ENCODE assay signal across 9 cellular contexts in the genomic region with DNA sequence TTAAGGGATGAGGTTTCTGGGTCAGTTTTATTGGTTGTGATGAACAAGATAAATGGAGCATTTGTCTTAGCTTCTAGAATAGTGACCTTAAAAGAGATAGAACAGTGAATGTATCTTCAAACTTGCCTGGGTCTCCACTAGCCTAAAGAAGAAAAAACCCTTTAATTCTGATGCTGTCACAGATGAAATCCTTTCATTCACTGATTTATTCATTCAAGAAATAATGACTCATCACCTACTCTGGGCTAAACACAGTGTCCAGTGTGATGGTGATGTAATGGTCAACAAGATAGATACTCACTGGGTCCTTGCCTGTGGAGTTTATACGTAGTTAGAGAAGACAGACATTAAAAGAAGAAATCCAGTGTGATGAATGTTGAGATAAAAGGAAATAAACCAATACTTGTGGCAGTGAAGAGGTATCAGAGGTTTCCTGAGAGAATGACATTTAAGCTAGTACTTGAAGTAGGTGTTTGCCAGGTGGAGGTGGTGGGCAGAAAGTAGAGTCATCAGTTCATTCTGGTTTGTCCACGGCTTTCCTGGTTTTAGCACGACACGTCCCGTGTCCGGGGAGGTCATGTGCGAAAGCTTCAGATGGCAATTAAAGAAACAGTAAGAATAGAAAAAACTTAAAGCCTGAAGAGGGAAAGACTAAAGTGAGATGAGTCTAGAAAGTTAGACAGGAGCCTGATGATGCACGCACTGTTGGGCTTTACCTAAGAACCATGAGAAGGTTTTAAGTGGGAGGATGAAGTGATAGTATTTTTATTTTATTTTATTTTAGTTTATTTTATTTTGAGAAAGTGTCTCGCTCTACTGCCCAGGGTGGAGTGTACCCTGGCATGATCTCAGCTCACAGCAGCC. TPM values are rescaled to one million over a fixed set of nuclear protein-coding genes. Genes with fewer than 3 reads are reported as not detected.
A peak's percentile ranks its signal among the peaks of the same experiment; 100 is the strongest.
DNase-seq lines count a peak whose midpoint lies in the region; ATAC-seq, FAIRE-seq and TF ChIP-seq lines count a peak whose summit lies in the region.
"Had no signal": no experiment of that assay in that cellular context is flagged by ENCODE, and none has a peak within 500 bp of the region (broad histone marks: within the 10 kb centered on the region; RNA-seq: fewer than 3 reads in every experiment).

No MANE protein-coding gene starts in this region.

- POLR2A ChIA-PET in HepG2 (lab: Yijun Ruan, JAX) = interaction anchor here (1.1 kb wide), 1 partner anchor 19 kb away, joined by 3 read pairs; a partner anchor contains a TSS

- no peaks in the 10 kb centered on the region; the same call in 1 of the 2 replicates for H3K27me3 Mint-ChIP-seq in HFFc6 (ENCODE audit: insufficient read depth)

- H3K4me3 ChIP-seq in HepG2 (replicated peaks in 1 of 3; ENCODE audit: insufficient read depth in 1 of 3, low read depth in 2 of 3, low read length in 3 of 3) (no peak overlapping the region), HAP-1 (no peak overlapping the region)
- H3K4me3 ChIP-seq: suprapubic skin had no signal

- no peak overlapping the region for H2AFZ ChIP-seq in HepG2 (ENCODE audit: low read length)

- ATAC-seq in HepG2 (no peak), GM18868 (IDR thresholded peaks at IDR 0.05; ENCODE audit: unreplicated experiment) (no peak), GM21529 (IDR thresholded peaks at IDR 0.05; ENCODE audit: unreplicated experiment) (no peak)

- H3K9me3 ChIP-seq in HepG2 (ENCODE audit: low read length) (peaks cover 8% of the 10 kb centered on the region; the same call in 1 of the 2 replicates), HAP-1 (peaks cover 15% of the 10 kb centered on the region)
- H3K9me3 ChIP-seq: suprapubic skin had no signal

- H3K4me1 ChIP-seq in HepG2 (ENCODE audit: insufficient read depth, low read length) = peaks cover 51% of the 10 kb centered on the region
- H3K4me1 ChIP-seq in HAP-1 = no peaks in the 10 kb centered on the region

- peaks cover 24% of the 10 kb centered on the region for H3K4me1 Mint-ChIP-seq in HFFc6 (ENCODE audit: low read depth)

- in situ Hi-C loops in HepG2 (cut with HindIII; ENCODE audit: extremely low pct_ligation_motif_present, low pct_unique_long_range_greater_than_20kb) = no loop called here
- in situ Hi-C loops in HAP-1 (cut with MboI; ENCODE audit: low sequenced_read_pairs) = no loop called here

- H3K27ac ChIP-seq in HepG2 (ENCODE audit: extremely low read length, insufficient read depth, low read length) = no peak overlapping the region
- H3K27ac ChIP-seq: suprapubic skin had no signal

- H3K36me3 ChIP-seq in HepG2 (replicated peaks in 1 of 2; ENCODE audit: control insufficient read depth in 1 of 2, insufficient read depth in 2 of 2, low read length in 2 of 2) (peaks cover 0 to 3% of the 10 kb centered on the region in 2 experiments; a peak in 2 of 5 replicates), HAP-1 (replicated peaks) (peaks cover 21% of the 10 kb centered on the region)
- H3K36me3 ChIP-seq: suprapubic skin had no signal

- BruUV-seq in HepG2 (replicated peaks; lab: Mats Ljungman, UMichigan) = no TSS peak

- 91% methylated on average over 9 of the region's 9 CpGs for WGBS in HepG2 (ENCODE audit: low lambda C conversion rate)

- H3K9me3 Mint-ChIP-seq in HFFc6 = peaks cover 19% of the 10 kb centered on the region

- H3K4me2 ChIP-seq in HepG2 (ENCODE audit: low read depth, low read length) = no peak overlapping the region

- no peaks in the 10 kb centered on the region for H3K27me3 ChIP-seq in HepG2 (ENCODE audit: control insufficient read depth in 1 of 2, insufficient read depth in 2 of 2, low read length in 2 of 2)
- no peaks in the 10 kb centered on the region for H3K27me3 ChIP-seq in HAP-1 (ENCODE audit: low read depth)
- H3K27me3 ChIP-seq: suprapubic skin had no signal

- no peak for TF ChIP-seq EP300 in HepG2 (IDR thresholded peaks at IDR 0.05; ENCODE audit: low read depth in 2 of 2, low read length in 2 of 2)
- no peak for TF ChIP-seq EP300 in HepG2 (CRISPR knock-in tag; IDR thresholded peaks at IDR 0.05; ENCODE audit: borderline replicate concordance)

- TF ChIP-seq CTCF in HFFc6 (IDR thresholded peaks at IDR 0.05) = no peak
- TF ChIP-seq CTCF in HepG2 (CRISPR knock-in tag; IDR thresholded peaks at IDR 0.05) = no peak

- H3K9ac ChIP-seq in HepG2 (ENCODE audit: insufficient read depth, low read depth, low read length) = no peak overlapping the region

- no peak for TF ChIP-seq POLR2A in HepG2 (IDR thresholded peaks at IDR 0.05; ENCODE audit: insufficient read depth in 1 of 2, low read depth in 2 of 2, low read length in 2 of 2)

- no peak overlapping the region for H3K4me3 Mint-ChIP-seq in HFFc6

- peaks cover 14% of the 10 kb centered on the region for H4K20me1 ChIP-seq in HepG2 (ENCODE audit: insufficient read depth, low read length)

- no peak for FAIRE-seq in HepG2 (lab: Jason Lieb, UNC)

- CTCF ChIA-PET in HepG2 (lab: Yijun Ruan, JAX; ENCODE audit: low intra/inter-chr PET ratio, low total read pairs) = no interaction called here

- peak overlapping the region; percentile 6; the same call in 1 of the 2 replicates for H3K27ac Mint-ChIP-seq in HFFc6

- H3K36me3 Mint-ChIP-seq in HFFc6 (ENCODE audit: low read depth) = peaks cover 44% of the 10 kb centered on the region

- intact Hi-C loops in HepG2 (cut with micrococcal nuclease; ENCODE audit: unreplicated experiment) = no loop called here

- no peak for TF ChIP-seq RAD21 in HepG2 (CRISPR knock-in tag; IDR thresholded peaks at IDR 0.05)

- H3K79me2 ChIP-seq in HepG2 (ENCODE audit: insufficient read depth, low read length) = peaks cover 78% of the 10 kb centered on the region

- peak; percentile 61 for DNase-seq in AG08396 (ENCODE audit: low spot score)
- DNase-seq in HFFc6 = peak; percentile 52
- DNase-seq in astrocyte of the hippocampus (ENCODE audit: low read depth, low spot score) = peak; percentile 70
- DNase-seq in HepG2 (ENCODE audit: low spot score) = no peak
- DNase-seq in occipital lobe (lab: John Stamatoyannopoulos, UW) = no peak
- no peak for DNase-seq in HAP-1 (ENCODE audit: low spot score in 2 of 2)

RNA-seq across cellular contexts. Expression of a gene that starts 18.5 kb away (rescaled TPM):
- total RNA-seq in HFFc6 (2021; fragmentation: NEBNext Ultra II Directional; extraction: Animal tissue kit (Norgen Biotek cat#: 25700)) = 10 to 100 TPM; 63.9 to 78.0 (median 69.4) TPM
- 24.7 and 52.5 TPM in 2 replicates for total RNA-seq in HepG2 (2016; rRNA removed; fragmentation: Illumina TruSeq; extraction: Trizol)
- 29.7 and 29.8 TPM in 2 replicates for total RNA-seq in HepG2 (2016; cell fraction: cytosol; rRNA removed; fragmentation: Illumina TruSeq; extraction: Trizol; ENCODE audit: low read depth)
- total RNA-seq in HepG2 (2016; cell fraction: insoluble cytoplasmic fraction; rRNA removed; fragmentation: Illumina TruSeq; extraction: Trizol) = 25.8 and 50.8 TPM in 2 replicates
- 26.7 and 27.3 TPM in 2 replicates for total RNA-seq in HepG2 (2016; cell fraction: membrane; rRNA removed; fragmentation: Illumina TruSeq; extraction: Trizol)
- total RNA-seq in HepG2 (2016; cell fraction: nucleus; rRNA removed; fragmentation: Illumina TruSeq; extraction: Trizol) = 21.3 and 28.8 TPM in 2 replicates
- 20.7 and 23.0 TPM in 2 replicates for polyA plus RNA-seq in HepG2 (2011; rRNA removed)
- polyA plus RNA-seq in HepG2 (2011; cell fraction: cytosol; rRNA removed) = 17.8 and 24.1 TPM in 2 replicates
- 6.9 and 11.2 TPM in 2 replicates for polyA plus RNA-seq in HepG2 (2011; cell fraction: nucleus; rRNA removed)
- polyA plus RNA-seq in HepG2 (2012) = 46.1 and 48.3 TPM in 2 replicates
- 3.5 TPM in 2 replicates for polyA plus RNA-seq in HepG2 (2016; cell fraction: cytosol; fragmentation: Illumina TruSeq; extraction: Trizol; ENCODE audit: low read depth)
- 52.9 and 62.1 TPM in 2 replicates for polyA plus RNA-seq in HepG2 (2016; cell fraction: insoluble cytoplasmic fraction; fragmentation: Illumina TruSeq; extraction: Trizol; ENCODE audit: low read depth)
- polyA plus RNA-seq in HepG2 (2016; cell fraction: membrane; fragmentation: Illumina TruSeq; extraction: Trizol; ENCODE audit: low read depth) = 13.7 and 14.3 TPM in 2 replicates
- polyA plus RNA-seq in HepG2 (2016; cell fraction: nucleus; fragmentation: Illumina TruSeq; extraction: Trizol; ENCODE audit: insufficient read depth, low read depth) = 27.3 and 28.5 TPM in 2 replicates
- polyA minus RNA-seq in HepG2 (2011; rRNA and poly(A)+ RNA removed; ENCODE audit: low replicate concordance) = 53.5 and 73.4 TPM in 2 replicates
- 63.8 and 71.2 TPM in 2 replicates for polyA minus RNA-seq in HepG2 (2011; cell fraction: cytosol; rRNA and poly(A)+ RNA removed)
- 23.6 and 36.4 TPM in 2 replicates for polyA minus RNA-seq in HepG2 (2011; cell fraction: nucleus; rRNA and poly(A)+ RNA removed)
- 54.4 TPM for total RNA-seq in occipital lobe

RNA-seq across cellular contexts. Expression of a gene that starts 45.9 kb away (rescaled TPM):
- 10 to 100 TPM; 19.6 to 25.0 (median 24.2) TPM for total RNA-seq in HFFc6 (2021; fragmentation: NEBNext Ultra II Directional; extraction: Animal tissue kit (Norgen Biotek cat#: 25700))
- total RNA-seq in HepG2 (2016; rRNA removed; fragmentation: Illumina TruSeq; extraction: Trizol) (19.2 and 21.3 TPM in 2 replicates), occipital lobe (46.6 TPM)
- 14.5 and 16.7 TPM in 2 replicates for total RNA-seq in HepG2 (2016; cell fraction: cytosol; rRNA removed; fragmentation: Illumina TruSeq; extraction: Trizol; ENCODE audit: low read depth)
- total RNA-seq in HepG2 (2016; cell fraction: insoluble cytoplasmic fraction; rRNA removed; fragmentation: Illumina TruSeq; extraction: Trizol) = 20.4 TPM in 2 replicates
- total RNA-seq in HepG2 (2016; cell fraction: membrane; rRNA removed; fragmentation: Illumina TruSeq; extraction: Trizol) = 21.3 and 29.5 TPM in 2 replicates
- 13.8 and 14.2 TPM in 2 replicates for total RNA-seq in HepG2 (2016; cell fraction: nucleus; rRNA removed; fragmentation: Illumina TruSeq; extraction: Trizol)
- 9.8 and 13.2 TPM in 2 replicates for polyA plus RNA-seq in HepG2 (2011; rRNA removed)
- polyA plus RNA-seq in HepG2 (2011; cell fraction: cytosol; rRNA removed) = 7.1 and 12.4 TPM in 2 replicates
- polyA plus RNA-seq in HepG2 (2011; cell fraction: nucleus; rRNA removed) = 2.3 and 2.9 TPM in 2 replicates
- polyA plus RNA-seq in HepG2 (2012) = 8.7 and 12.5 TPM in 2 replicates
- polyA plus RNA-seq in HepG2 (2016; cell fraction: cytosol; fragmentation: Illumina TruSeq; extraction: Trizol; ENCODE audit: low read depth) = 13.7 and 19.3 TPM in 2 replicates
- 18.2 and 21.5 TPM in 2 replicates for polyA plus RNA-seq in HepG2 (2016; cell fraction: insoluble cytoplasmic fraction; fragmentation: Illumina TruSeq; extraction: Trizol; ENCODE audit: low read depth)
- 18.3 and 23.7 TPM in 2 replicates for polyA plus RNA-seq in HepG2 (2016; cell fraction: membrane; fragmentation: Illumina TruSeq; extraction: Trizol; ENCODE audit: low read depth)
- polyA plus RNA-seq in HepG2 (2016; cell fraction: nucleus; fragmentation: Illumina TruSeq; extraction: Trizol; ENCODE audit: insufficient read depth, low read depth) = 17.8 and 22.2 TPM in 2 replicates
- 5.1 and 15.9 TPM in 2 replicates for polyA minus RNA-seq in HepG2 (2011; rRNA and poly(A)+ RNA removed; ENCODE audit: low replicate concordance)
- 7.3 and 7.4 TPM in 2 replicates for polyA minus RNA-seq in HepG2 (2011; cell fraction: cytosol; rRNA and poly(A)+ RNA removed)
- polyA minus RNA-seq in HepG2 (2011; cell fraction: nucleus; rRNA and poly(A)+ RNA removed) = 4.1 and 5.0 TPM in 2 replicates

RNA-seq across cellular contexts. Expression of a gene that starts 46.1 kb away (rescaled TPM):
- total RNA-seq in HFFc6 (2021; fragmentation: NEBNext Ultra II Directional; extraction: Animal tissue kit (Norgen Biotek cat#: 25700)) = 1 to 10 TPM; 1.9 to 2.6 (median 2.1) TPM
- total RNA-seq in HepG2 (2016; rRNA removed; fragmentation: Illumina TruSeq; extraction: Trizol) (1.2 and 1.5 TPM in 2 replicates), occipital lobe (8.0 TPM)
- 0.79 and 1.0 TPM in 2 replicates for total RNA-seq in HepG2 (2016; cell fraction: cytosol; rRNA removed; fragmentation: Illumina TruSeq; extraction: Trizol; ENCODE audit: low read depth)
- total RNA-seq in HepG2 (2016; cell fraction: insoluble cytoplasmic fraction; rRNA removed; fragmentation: Illumina TruSeq; extraction: Trizol) = 1.6 and 1.8 TPM in 2 replicates
- total RNA-seq in HepG2 (2016; cell fraction: membrane; rRNA removed; fragmentation: Illumina TruSeq; extraction: Trizol) = 2.4 and 3.0 TPM in 2 replicates
- total RNA-seq in HepG2 (2016; cell fraction: nucleus; rRNA removed; fragmentation: Illumina TruSeq; extraction: Trizol) = 0.60 and 0.71 TPM in 2 replicates
- polyA plus RNA-seq in HepG2 (2011; rRNA removed) = 0.43 and 0.48 TPM in 2 replicates
- polyA plus RNA-seq in HepG2 (2011; cell fraction: cytosol; rRNA removed) = 0.16 and 0.23 TPM in 2 replicates
- 0.10 TPM in 1 of 2 replicates, not detected in the other for polyA plus RNA-seq in HepG2 (2011; cell fraction: nucleus; rRNA removed)
- polyA plus RNA-seq in HepG2 (2012) = 0.32 and 0.53 TPM in 2 replicates
- 0.61 and 0.97 TPM in 2 replicates for polyA plus RNA-seq in HepG2 (2016; cell fraction: cytosol; fragmentation: Illumina TruSeq; extraction: Trizol; ENCODE audit: low read depth)
- polyA plus RNA-seq in HepG2 (2016; cell fraction: insoluble cytoplasmic fraction; fragmentation: Illumina TruSeq; extraction: Trizol; ENCODE audit: low read depth) = 1.2 and 1.5 TPM in 2 replicates
- polyA plus RNA-seq in HepG2 (2016; cell fraction: membrane; fragmentation: Illumina TruSeq; extraction: Trizol; ENCODE audit: low read depth) = 1.4 and 1.9 TPM in 2 replicates
- 0.63 and 0.81 TPM in 2 replicates for polyA plus RNA-seq in HepG2 (2016; cell fraction: nucleus; fragmentation: Illumina TruSeq; extraction: Trizol; ENCODE audit: insufficient read depth, low read depth)
- 0.12 and 0.42 TPM in 2 replicates for polyA minus RNA-seq in HepG2 (2011; rRNA and poly(A)+ RNA removed; ENCODE audit: low replicate concordance)
- 0.30 and 0.53 TPM in 2 replicates for polyA minus RNA-seq in HepG2 (2011; cell fraction: cytosol; rRNA and poly(A)+ RNA removed)
- 0.25 TPM in 1 of 2 replicates, not detected in the other for polyA minus RNA-seq in HepG2 (2011; cell fraction: nucleus; rRNA and poly(A)+ RNA removed)

Comparison
In these comparisons a context has a peak if more than half of its experiments do, and no peak if none do; other contexts are left out.
1. DNase-seq: peak in AG08396 (single experiment), HFFc6 (single experiment) and astrocyte of the hippocampus (single experiment); none in HepG2 (single experiment), occipital lobe (single experiment) and HAP-1 (0 of 2).